Comparison of ENCODE assay signal across 21 cellular contexts in the genomic region with DNA sequence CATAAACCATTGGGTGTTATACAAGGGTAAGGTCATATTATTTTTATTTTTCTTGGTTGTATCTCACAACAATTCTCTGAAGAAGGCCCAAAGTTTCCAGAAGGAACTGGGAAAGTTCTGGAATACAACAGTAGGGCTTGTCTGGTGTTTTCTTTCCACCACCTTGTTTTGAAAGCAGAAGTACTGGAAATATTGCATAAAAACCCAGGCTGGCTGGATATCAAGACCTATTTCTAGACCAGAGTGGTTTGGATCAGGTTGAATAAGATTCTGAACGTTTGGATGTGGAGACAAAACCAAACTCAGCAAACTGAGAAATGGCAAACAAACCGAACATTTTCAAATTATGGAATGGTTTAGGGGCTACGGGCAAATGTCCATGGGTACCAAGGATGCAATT.
"Had no signal": no experiment of that assay in that cellular context is flagged by ENCODE, and none has a peak within 500 bp of the region (broad histone marks: within the 10 kb centered on the region; RNA-seq: fewer than 3 reads in every experiment).

No MANE protein-coding gene starts in this region.

- H3K27me3 ChIP-seq: adrenal gland, esophagus squamous epithelium, left lung, neural progenitor cell had no signal

- H3K36me3 ChIP-seq: adrenal gland, esophagus squamous epithelium, left lung, neural progenitor cell, prostate gland had no signal

- H3K27ac ChIP-seq: adrenal gland, esophagus squamous epithelium, left lung, neural progenitor cell, prostate gland, skin epidermis had no signal

- H3K9me3 ChIP-seq: adrenal gland, esophagus squamous epithelium, left lung, prostate gland had no signal

- H3K9ac ChIP-seq: neural progenitor cell had no signal

- H3K4me3 ChIP-seq: adrenal gland, coronary artery, esophagus squamous epithelium, left lung, lung, neural progenitor cell, prostate gland, skin epidermis had no signal

- DNase-seq: activated CD4-positive, alpha-beta T cell treated with anti-CD3 and anti-CD28 coated beads for 1 hour; activated CD4-positive, alpha-beta T cell treated with anti-CD3 and anti-CD28 coated beads, Interleukin-2, amount 50 U/mL, for 4 hours; activated CD8-positive, alpha-beta memory T cell treated with anti-CD3 and anti-CD28 coated beads for 24 hours; activated CD8-positive, alpha-beta memory T cell treated with anti-CD3 and anti-CD28 coated beads, Interleukin-2, amount 50 U/mL, for 4 hours; activated T-cell treated with anti-CD3 and anti-CD28 coated beads, Interleukin-2, amount 50 U/mL, for 24 hours; adrenal gland; cerebellar nuclear complex; esophagus squamous epithelium; foreskin fibroblast; kidney; left lung; naive thymus-derived CD8-positive, alpha-beta T cell; right cardiac atrium; stimulated activated CD4-positive, alpha-beta T cell treated with anti-CD3 and anti-CD28 coated beads, Interleukin-1b, Interleukin-23, amount 100 ng/mL, for 48 hours; stimulated activated naive B cell treated with anti-CD40 and anti-IgM and Interleukin-4, amounts not matched to agents 10 μg/mL and 1 μg/mL and 100 μg/mL, for 72 hours; T-cell had no signal

- H3K4me1 ChIP-seq: adrenal gland, left lung, neural progenitor cell, prostate gland had no signal
